In genomic region chr17:67526700-67527099, GRCh38 we compare ENCODE assay signal across 17 cellular contexts.
DNase-seq lines count a peak whose midpoint lies in the region; ATAC-seq and TF ChIP-seq lines count a peak whose summit lies in the region.
"Had no signal": no experiment of that assay in that cellular context is flagged by ENCODE, and none has a peak within 500 bp of the region (broad histone marks: within the 10 kb centered on the region; RNA-seq: fewer than 3 reads in every experiment).

No MANE protein-coding gene starts in this region.

- no peaks in the 10 kb centered on the region for H3K27me3 Mint-ChIP-seq in activated CD4-positive, alpha-beta T cell treated with anti-CD3 and anti-CD28 coated beads for 36 hours
- no peaks in the 10 kb centered on the region for H3K27me3 Mint-ChIP-seq in activated CD4-positive, alpha-beta T cell treated with anti-CD3 and anti-CD28 coated beads, Interleukin-2, amount 10 ng/mL, durations not matched to agents 24 days and 14 days
- no peaks in the 10 kb centered on the region for H3K27me3 Mint-ChIP-seq in activated naive CD8-positive, alpha-beta T cell treated with anti-CD3 and anti-CD28 coated beads, Interleukin-2, amount 50 U/mL, for 24 hours
- H3K27me3 Mint-ChIP-seq: CD4-positive, CD25-positive, alpha-beta regulatory T cell had no signal

- no peaks in the 10 kb centered on the region for H3K9me3 Mint-ChIP-seq in activated CD4-positive, alpha-beta T cell treated with anti-CD3 and anti-CD28 coated beads for 36 hours (ENCODE audit: low read depth)
- no peaks in the 10 kb centered on the region for H3K9me3 Mint-ChIP-seq in activated CD4-positive, alpha-beta T cell treated with anti-CD3 and anti-CD28 coated beads, Interleukin-2, amount 10 ng/mL, durations not matched to agents 24 days and 14 days
- no peaks in the 10 kb centered on the region for H3K9me3 Mint-ChIP-seq in activated naive CD8-positive, alpha-beta T cell treated with anti-CD3 and anti-CD28 coated beads, Interleukin-2, amount 50 U/mL, for 24 hours
- H3K9me3 Mint-ChIP-seq: CD4-positive, CD25-positive, alpha-beta regulatory T cell had no signal

- POLR2A ChIA-PET in activated CD4-positive, alpha-beta T cell treated with anti-CD3 and anti-CD28 coated beads for 36 hours (lab: Charles Lee), result no interaction called here

- peaks cover 26% of the 10 kb centered on the region for H3K4me1 Mint-ChIP-seq in activated CD4-positive, alpha-beta T cell treated with anti-CD3 and anti-CD28 coated beads for 36 hours
- H3K4me1 Mint-ChIP-seq in activated CD4-positive, alpha-beta T cell treated with anti-CD3 and anti-CD28 coated beads, Interleukin-2, amount 10 ng/mL, durations not matched to agents 24 days and 14 days, result peaks cover 2% of the 10 kb centered on the region
- peaks cover 22% of the 10 kb centered on the region for H3K4me1 Mint-ChIP-seq in activated naive CD8-positive, alpha-beta T cell treated with anti-CD3 and anti-CD28 coated beads, Interleukin-2, amount 50 U/mL, for 24 hours

- DNase-seq in activated CD4-positive, alpha-beta T cell treated with anti-CD3 and anti-CD28 coated beads for 36 hours, result no peak
- DNase-seq in activated CD4-positive, alpha-beta T cell treated with anti-CD3 and anti-CD28 coated beads, Interleukin-2, amount 10 ng/mL, durations not matched to agents 24 days and 14 days, result no peak
- no peak for DNase-seq in activated naive CD8-positive, alpha-beta T cell treated with anti-CD3 and anti-CD28 coated beads, Interleukin-2, amount 50 U/mL, for 24 hours
- DNase-seq in left lobe of liver (ENCODE audit: low spot score) (no peak), foreskin fibroblast (no peak), mesenteric fat pad (ENCODE audit: low spot score) (no peak)
- DNase-seq: BE2C; Calu3; CD4-positive, CD25-positive, alpha-beta regulatory T cell; NCI-H1694 treated with DMSO at 0.1 percent for 48 hours; NCI-H510A treated with DMSO at 0.1 percent for 48 hours; NCI-H774; PC-3; RPMI8226; SIG-M5 had no signal

- intact Hi-C loops in activated CD4-positive, alpha-beta T cell treated with anti-CD3 and anti-CD28 coated beads for 36 hours (cut with DNase I, micrococcal nuclease), result no loop called here
- intact Hi-C loops in activated CD4-positive, alpha-beta T cell treated with anti-CD3 and anti-CD28 coated beads, Interleukin-2, amount 10 ng/mL, durations not matched to agents 24 days and 14 days (cut with micrococcal nuclease), result no loop called here

- ATAC-seq in activated CD4-positive, alpha-beta T cell treated with anti-CD3 and anti-CD28 coated beads for 36 hours, result peak; percentile 33
- no peak for ATAC-seq in activated naive CD8-positive, alpha-beta T cell treated with anti-CD3 and anti-CD28 coated beads, Interleukin-2, amount 50 U/mL, for 24 hours
- ATAC-seq in left lobe of liver, result peak; percentile 28
- ATAC-seq in GM19463 (IDR thresholded peaks at IDR 0.05; ENCODE audit: unreplicated experiment), result no peak
- ATAC-seq: K562, PC-3 had no signal

- H3K4me3 ChIP-seq in foreskin fibroblast (ENCODE audit: low read depth in 1 of 2, low read length in 2 of 2), result no peak overlapping the region
- H3K4me3 ChIP-seq: K562 had no signal

- CTCF ChIA-PET in activated CD4-positive, alpha-beta T cell treated with anti-CD3 and anti-CD28 coated beads for 36 hours (lab: Charles Lee), result interaction anchor here (0.7 to 1.1 kb wide), 3 partner anchors 19 to 152 kb away, joined by 3 to 5 read pairs (median 4); no protein-coding TSS in a partner anchor

- H3K36me3 Mint-ChIP-seq in activated CD4-positive, alpha-beta T cell treated with anti-CD3 and anti-CD28 coated beads for 36 hours (ENCODE audit: low read depth), result peaks cover 2% of the 10 kb centered on the region
- no peaks in the 10 kb centered on the region for H3K36me3 Mint-ChIP-seq in activated CD4-positive, alpha-beta T cell treated with anti-CD3 and anti-CD28 coated beads, Interleukin-2, amount 10 ng/mL, durations not matched to agents 24 days and 14 days (ENCODE audit: low read depth)
- no peaks in the 10 kb centered on the region for H3K36me3 Mint-ChIP-seq in activated naive CD8-positive, alpha-beta T cell treated with anti-CD3 and anti-CD28 coated beads, Interleukin-2, amount 50 U/mL, for 24 hours (ENCODE audit: low read depth)

- no peak overlapping the region for H3K4me3 Mint-ChIP-seq in activated CD4-positive, alpha-beta T cell treated with anti-CD3 and anti-CD28 coated beads for 36 hours
- no peak overlapping the region for H3K4me3 Mint-ChIP-seq in activated CD4-positive, alpha-beta T cell treated with anti-CD3 and anti-CD28 coated beads, Interleukin-2, amount 10 ng/mL, durations not matched to agents 24 days and 14 days
- H3K4me3 Mint-ChIP-seq in activated naive CD8-positive, alpha-beta T cell treated with anti-CD3 and anti-CD28 coated beads, Interleukin-2, amount 50 U/mL, for 24 hours, result no peak overlapping the region
- H3K4me3 Mint-ChIP-seq: CD4-positive, CD25-positive, alpha-beta regulatory T cell had no signal

- H3K27ac Mint-ChIP-seq in activated CD4-positive, alpha-beta T cell treated with anti-CD3 and anti-CD28 coated beads for 36 hours, result no peak overlapping the region
- no peak overlapping the region for H3K27ac Mint-ChIP-seq in activated CD4-positive, alpha-beta T cell treated with anti-CD3 and anti-CD28 coated beads, Interleukin-2, amount 10 ng/mL, durations not matched to agents 24 days and 14 days
- H3K27ac Mint-ChIP-seq in activated naive CD8-positive, alpha-beta T cell treated with anti-CD3 and anti-CD28 coated beads, Interleukin-2, amount 50 U/mL, for 24 hours, result peak overlapping the region; percentile 35

- no peak for TF ChIP-seq CTCF in foreskin fibroblast (IDR thresholded peaks at IDR 0.05; ENCODE audit: low read depth, low read length)

Comparison
In these comparisons a context has a peak if more than half of its experiments do, and no peak if none do; other contexts are left out.
1. ATAC-seq: peak in activated CD4-positive, alpha-beta T cell treated with anti-CD3 and anti-CD28 coated beads for 36 hours (single experiment) and left lobe of liver (single experiment); none in activated naive CD8-positive, alpha-beta T cell treated with anti-CD3 and anti-CD28 coated beads, Interleukin-2, amount 50 U/mL, for 24 hours (single experiment) and GM19463 (single experiment).